In the genomic region with DNA sequence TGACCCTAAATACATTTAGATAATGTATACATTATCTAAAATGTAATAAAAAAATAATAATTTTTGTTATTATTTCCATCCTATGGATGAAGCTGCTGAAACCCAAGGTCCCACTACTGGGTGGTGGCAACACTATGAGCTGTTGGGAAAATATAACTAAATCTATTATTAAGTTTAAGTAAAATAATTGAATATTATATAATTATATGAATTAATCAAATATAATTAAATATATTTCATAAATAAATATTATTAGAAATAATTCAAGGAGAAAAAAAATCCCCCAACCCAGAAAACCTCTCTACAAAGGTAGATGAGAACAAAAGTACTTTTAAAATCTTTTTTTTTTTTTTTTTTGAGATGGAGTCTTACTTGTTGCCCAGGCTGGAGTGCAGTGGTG, we compare ENCODE assay signal across 11 cellular contexts. TPM values are rescaled to one million over a fixed set of nuclear protein-coding genes. Genes with fewer than 3 reads are reported as not detected.
"Had no signal": no experiment of that assay in that cellular context is flagged by ENCODE, and none has a peak within 500 bp of the region (broad histone marks: within the 10 kb centered on the region; RNA-seq: fewer than 3 reads in every experiment).

No MANE protein-coding gene starts in this region.

- H3K4me3 Mint-ChIP-seq: GM23338, H9, HFFc6 had no signal

- DNase-seq: GM23248, GOT3, H7, H9, HCEC 1CT, HFFc6 had no signal

- H3K9me3 Mint-ChIP-seq: GM23338 had no signal

- H3K27ac Mint-ChIP-seq: GM23338, H9, HFFc6 had no signal

- ATAC-seq: HCT116 had no signal

- FAIRE-seq: H1, H54 had no signal

RNA-seq across cellular contexts. Expression of a gene that starts 7.9 kb away (rescaled TPM):
- total RNA-seq: GM23248, GM23338, H1, H4, H7, H9, HFFc6 had no signal
